In the genomic region with DNA sequence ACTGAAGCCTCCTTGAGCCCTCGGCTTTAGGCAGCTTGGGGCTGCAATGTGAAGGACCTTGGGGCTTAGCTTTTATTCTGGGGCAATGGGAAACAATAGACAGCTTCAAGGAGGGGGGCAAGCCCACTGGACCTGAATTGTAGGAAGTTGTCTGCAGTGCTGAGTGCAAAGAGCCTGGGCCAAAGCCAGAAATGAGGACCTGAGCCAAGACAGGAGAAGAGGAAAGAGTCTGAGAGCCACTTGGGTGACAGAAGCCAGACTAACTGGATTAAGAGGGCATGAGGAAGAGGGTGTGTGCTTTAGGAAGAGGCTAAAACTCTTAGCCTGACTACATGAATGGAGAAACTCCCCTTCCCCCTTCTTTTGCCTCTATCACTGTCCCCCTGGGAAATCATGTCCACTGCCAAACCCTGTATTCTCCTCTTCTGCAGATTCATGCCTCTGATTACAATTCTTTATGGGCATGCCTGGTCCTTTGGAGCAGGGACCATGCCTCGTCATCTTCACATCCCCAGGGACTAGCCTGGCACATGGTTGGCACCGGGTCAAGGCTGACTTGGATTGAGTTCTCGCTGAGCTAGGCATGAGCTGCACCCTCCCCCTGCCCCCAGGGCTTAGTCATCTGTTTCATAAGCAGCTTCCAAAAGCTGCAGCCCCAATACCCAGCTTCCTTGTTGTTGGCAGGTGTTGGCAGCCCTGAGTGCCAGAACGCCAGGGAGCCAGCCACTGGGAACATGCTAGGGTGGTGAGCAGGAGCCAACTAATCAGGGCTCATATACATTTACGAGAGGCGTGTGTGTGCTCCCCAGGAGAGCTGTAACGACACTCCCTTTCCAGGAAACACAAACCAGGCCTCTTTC, we compare ENCODE assay signal across 9 cellular contexts. TPM values are rescaled to one million over a fixed set of nuclear protein-coding genes. Genes with fewer than 3 reads are reported as not detected.
DNase-seq lines count a peak whose midpoint lies in the region; ATAC-seq, FAIRE-seq and TF ChIP-seq lines count a peak whose summit lies in the region.
"Had no signal": no experiment of that assay in that cellular context is flagged by ENCODE, and none has a peak within 500 bp of the region (broad histone marks: within the 10 kb centered on the region; RNA-seq: fewer than 3 reads in every experiment).

No MANE protein-coding gene starts in this region.

- H3K9me1 ChIP-seq in endothelial cell of umbilical vein (replicated peaks; ENCODE audit: control insufficient read depth, extremely low read depth, insufficient read depth, low read length), result no peaks in the 10 kb centered on the region

- no peaks in the 10 kb centered on the region for H3K9me3 ChIP-seq in endothelial cell of umbilical vein (replicated peaks; ENCODE audit: control insufficient read depth, insufficient read depth, low read length)
- peaks cover 0 to 6% of the 10 kb centered on the region in 2 donors for H3K9me3 ChIP-seq in muscle layer of duodenum (ENCODE audit: control insufficient read depth in 1 of 2, low read length in 2 of 2)

- BruUV-seq in endothelial cell of umbilical vein (replicated peaks; lab: Mats Ljungman, UMichigan), result no TSS peak

- FAIRE-seq in endothelial cell of umbilical vein (lab: Jason Lieb, UNC), result no peak
- FAIRE-seq: A204.1 had no signal

- POLR2A ChIA-PET in endothelial cell of umbilical vein (lab: Charles Lee), result no interaction called here

- no peaks in the 10 kb centered on the region for H3K79me2 ChIP-seq in endothelial cell of umbilical vein (ENCODE audit: control insufficient read depth, insufficient read depth, low read length)

- TF ChIP-seq CTCF in endothelial cell of umbilical vein (IDR thresholded peaks at IDR 0.05; ENCODE audit: extremely low read depth in 1 of 2, insufficient read depth in 1 of 2, low read depth in 1 of 2, low read length in 2 of 2), result no peak

- H3K36me3 ChIP-seq in endothelial cell of umbilical vein (ENCODE audit: control insufficient read depth in 2 of 2, extremely low read depth in 1 of 2, insufficient read depth in 2 of 2, low read length in 2 of 2) (no peaks in the 10 kb centered on the region), muscle layer of duodenum (ENCODE audit: control insufficient read depth in 1 of 2, insufficient read depth in 2 of 2, low read length in 2 of 2) (no peaks in the 10 kb centered on the region)

- no peaks in the 10 kb centered on the region for H4K20me1 ChIP-seq in endothelial cell of umbilical vein (replicated peaks; ENCODE audit: control insufficient read depth, extremely low read depth, insufficient read depth, low read length)

- no peak overlapping the region for H3K4me3 ChIP-seq in endothelial cell of umbilical vein (replicated peaks in 1 of 3; ENCODE audit: insufficient read depth in 1 of 3, low read depth in 1 of 3, low read length in 3 of 3)
- no peak overlapping the region for H3K4me3 ChIP-seq in muscle layer of duodenum (ENCODE audit: low read depth in 1 of 2, low read length in 2 of 2)

- no peak overlapping the region for H3K4me2 ChIP-seq in endothelial cell of umbilical vein (ENCODE audit: insufficient read depth, low read length)

- intact Hi-C loops in endothelial cell of umbilical vein (cut with micrococcal nuclease), result no loop called here

- H3K27me3 ChIP-seq in endothelial cell of umbilical vein (ENCODE audit: control insufficient read depth in 2 of 2, insufficient read depth in 2 of 2, low read length in 2 of 2) (peaks cover 8 to 27% of the 10 kb centered on the region in 2 experiments), muscle layer of duodenum (ENCODE audit: low read depth, low read length) (no peaks in the 10 kb centered on the region)

- H3K27ac ChIP-seq in endothelial cell of umbilical vein (ENCODE audit: insufficient read depth, low read depth, low read length), result no peak overlapping the region
- peak overlapping the region; percentile 61 for H3K27ac ChIP-seq in muscle layer of duodenum (ENCODE audit: low read length)

- H3K4me1 ChIP-seq in endothelial cell of umbilical vein (ENCODE audit: control insufficient read depth, extremely low read depth, insufficient read depth, low read length), result no peaks in the 10 kb centered on the region
- peaks cover 15 to 20% of the 10 kb centered on the region in 2 donors for H3K4me1 ChIP-seq in muscle layer of duodenum (ENCODE audit: control insufficient read depth in 1 of 2, insufficient read depth in 2 of 2, low read length in 2 of 2)

- ATAC-seq in HG03108 (IDR thresholded peaks at IDR 0.05; ENCODE audit: unreplicated experiment), result no peak
- ATAC-seq in HG03460 (IDR thresholded peaks at IDR 0.05; ENCODE audit: unreplicated experiment), result no peak

- no peak for TF ChIP-seq POLR2A in endothelial cell of umbilical vein (IDR thresholded peaks at IDR 0.05; ENCODE audit: low read depth, low read length)

- DNase-seq in NCI-H526 (lab: John Stamatoyannopoulos, UW), result peak; percentile 12 to 25
- no peak for DNase-seq in NCI-H526 treated with DMSO at 0.1 percent for 48 hours (lab: John Stamatoyannopoulos, UW)
- DNase-seq in NCI-H69 (lab: John Stamatoyannopoulos, UW), result peak; percentile 97
- peak; percentile 49 for DNase-seq in endothelial cell of umbilical vein (ENCODE audit: low read depth, low spot score)
- no peak for DNase-seq in activated T-cell treated with anti-CD3 and anti-CD28 coated beads, Interleukin-2, amount 50 U/mL, for 1 hour

- dilution Hi-C loops in endothelial cell of umbilical vein (cut with MboI; ENCODE audit: extremely low pct_ligation_motif_present, low sequenced_read_pairs), result no loop called here

- no peak overlapping the region for H3K9ac ChIP-seq in endothelial cell of umbilical vein (replicated peaks; ENCODE audit: extremely low read depth, insufficient read depth, low read length)

- H2AFZ ChIP-seq in endothelial cell of umbilical vein (ENCODE audit: low read depth, low read length), result no peak overlapping the region

- CTCF ChIA-PET in endothelial cell of umbilical vein (lab: Charles Lee), result interaction anchor here (1.6 kb wide), 1 partner anchor 9 kb away, joined by 4 read pairs; no protein-coding TSS in a partner anchor

TF ChIP-seq in endothelial cell of umbilical vein, 7 proteins besides CTCF, POLR2A, EP300 and RAD21:
- TF ChIP-seq JUN (IDR thresholded peaks at IDR 0.05; ENCODE audit: borderline replicate concordance, insufficient read depth, insufficient read length, low read depth) (no peak), MYC (IDR thresholded peaks at IDR 0.05; ENCODE audit: low read depth, low read length) (no peak)
- TF ChIP-seq, protein P1, sequence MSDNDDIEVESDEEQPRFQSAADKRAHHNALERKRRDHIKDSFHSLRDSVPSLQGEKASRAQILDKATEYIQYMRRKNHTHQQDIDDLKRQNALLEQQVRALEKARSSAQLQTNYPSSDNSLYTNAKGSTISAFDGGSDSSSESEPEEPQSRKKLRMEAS (IDR thresholded peaks at IDR 0.05; ENCODE audit: insufficient read depth, insufficient read length), result no peak

RNA-seq across cellular contexts. Expression of a gene that starts 27.8 kb away (rescaled TPM):
- total RNA-seq in endothelial cell of umbilical vein, result 10.6 and 10.8 TPM in 2 replicates
- polyA plus RNA-seq in endothelial cell of umbilical vein, result 3.2 and 3.3 TPM in 2 replicates
- 5.0 and 6.6 TPM in 2 replicates for polyA plus RNA-seq in endothelial cell of umbilical vein (2011; cell fraction: cytosol; rRNA removed)
- polyA plus RNA-seq in endothelial cell of umbilical vein (2011; cell fraction: nucleus; rRNA removed), result 3.1 and 3.6 TPM in 2 replicates
- 2.3 and 4.4 TPM in 2 replicates for polyA plus RNA-seq in endothelial cell of umbilical vein (2012)
- 2.0 and 2.2 TPM in 2 replicates for polyA minus RNA-seq in endothelial cell of umbilical vein
- polyA minus RNA-seq in endothelial cell of umbilical vein (2011; cell fraction: cytosol; rRNA and poly(A)+ RNA removed), result 19.0 TPM
- 1.2 and 2.6 TPM in 2 replicates for polyA minus RNA-seq in endothelial cell of umbilical vein (2011; cell fraction: nucleus; rRNA and poly(A)+ RNA removed)

Comparison
In these comparisons a context has a peak if more than half of its experiments do, and no peak if none do; other contexts are left out.
1. DNase-seq: peak in NCI-H526 (2 of 2), NCI-H69 (single experiment) and endothelial cell of umbilical vein (single experiment); none in NCI-H526 treated with DMSO at 0.1 percent for 48 hours (single experiment) and activated T-cell treated with anti-CD3 and anti-CD28 coated beads, Interleukin-2, amount 50 U/mL, for 1 hour (single experiment).